Comparison of ENCODE assay signal across 14 cellular contexts in genomic region chr7:94088560-94088959, GRCh38.
DNase-seq lines count a peak whose midpoint lies in the region; ATAC-seq, FAIRE-seq and TF ChIP-seq lines count a peak whose summit lies in the region.
"Had no signal": no experiment of that assay in that cellular context is flagged by ENCODE, and none has a peak within 500 bp of the region (broad histone marks: within the 10 kb centered on the region; RNA-seq: fewer than 3 reads in every experiment).

No MANE protein-coding gene starts in this region.

- no peaks in the 10 kb centered on the region; a peak in 1 of 4 replicates for H3K27me3 ChIP-seq in GM12878 (replicated peaks in 1 of 2; ENCODE audit: control insufficient read depth in 2 of 2, insufficient read depth in 2 of 2, low read length in 1 of 2)
- no peaks in the 10 kb centered on the region for H3K27me3 ChIP-seq in testis
- H3K27me3 ChIP-seq in uterus: no peaks in the 10 kb centered on the region

- H3K27ac ChIP-seq in GM12878 (ENCODE audit: control insufficient read depth, insufficient read depth) (no peak overlapping the region), testis (no peak overlapping the region), uterus (no peak overlapping the region)
- H3K27ac ChIP-seq: esophagus muscularis mucosa had no signal

- no peak overlapping the region for H2AFZ ChIP-seq in GM12878 (ENCODE audit: control insufficient read depth, low read depth, low read length)

- RAD21 ChIA-PET in GM12878 (lab: Charles Lee; ENCODE audit: unreplicated experiment): interaction anchor here (0.8 to 5.6 kb wide), 8 partner anchors 10 to 187 kb away, joined by 3 to 65 read pairs (median 7); no protein-coding TSS in a partner anchor

- TF ChIP-seq RAD21 in GM12878 (IDR thresholded peaks at IDR 0.05; ENCODE audit: insufficient read depth, low read depth, low read length): no peak

- no peak for FAIRE-seq in GM12878 (lab: Jason Lieb, UNC)
- FAIRE-seq: small intestine had no signal

- no peak overlapping the region for H3K4me2 ChIP-seq in GM12878 (ENCODE audit: control insufficient read depth, insufficient read depth)

- peak; percentile 60 for ATAC-seq in GM12878

- TF ChIP-seq CTCF in AG10803 (conservative IDR thresholded peaks at IDR 0.05; ENCODE audit: low read length) (no peak), GM12878 (IDR thresholded peaks at IDR 0.05 in 2 of 3, conservative IDR thresholded peaks at IDR 0.05 in 1 of 3; ENCODE audit: control insufficient read depth in 2 of 3, extremely low read depth in 1 of 3, insufficient read depth in 1 of 3, low read depth in 3 of 3, low read length in 3 of 3) (no peak), testis (IDR thresholded peaks at IDR 0.05) (no peak), uterus (IDR thresholded peaks at IDR 0.05) (no peak)

- no peaks in the 10 kb centered on the region for H4K20me1 ChIP-seq in GM12878 (ENCODE audit: control insufficient read depth, insufficient read depth)

- H3K9me3 ChIP-seq in GM12878 (replicated peaks; ENCODE audit: control insufficient read depth, insufficient read depth, low read length) (no peaks in the 10 kb centered on the region), testis (no peaks in the 10 kb centered on the region), uterus (no peaks in the 10 kb centered on the region)
- H3K9me3 ChIP-seq: esophagus muscularis mucosa had no signal

- intact Hi-C loops in GM12878 (cut with micrococcal nuclease; ENCODE audit: unreplicated experiment) (loop anchor here (2.0 to 5.0 kb wide), 3 partner anchors 134 to 306 kb away; partner anchors contain the start of gene COL1A2), testis (cut with DNase I; ENCODE audit: low total_unique reads) (no loop called here), uterus (cut with DNase I; ENCODE audit: low total_unique reads) (loop anchor here (5.0 kb wide), 1 partner anchor 191 kb away; no protein-coding TSS in a partner anchor)

- TF ChIP-seq POLR2A in GM12878 (IDR thresholded peaks at IDR 0.05; ENCODE audit: low read depth, low read length) (no peak), testis (IDR thresholded peaks at IDR 0.05) (no peak), uterus (IDR thresholded peaks at IDR 0.05) (no peak)

- in situ Hi-C loops in GM12878 (cut with MboI): loop anchor here (5.0 to 10.0 kb wide), 2 partner anchors 186 to 284 kb away; no protein-coding TSS in a partner anchor

- POLR2A ChIA-PET in GM12878 (lab: Charles Lee): no interaction called here

- peak; percentile 24 for DNase-seq in AG10803 (ENCODE audit: low read depth)
- DNase-seq in MV-4-11 (lab: John Stamatoyannopoulos, UW): peak; percentile 57
- no peak for DNase-seq in GM12878 (ENCODE audit: low read depth, low spot score)
- DNase-seq in myocyte (ENCODE audit: low read depth): peak; percentile 29
- DNase-seq in testis: no peak
- no peak for DNase-seq in H4 (ENCODE audit: low spot score)
- DNase-seq in uterus: no peak
- DNase-seq in HUDEP-2 (lab: John Stamatoyannopoulos, UW; ENCODE audit: unreplicated experiment in 76 of 76): no peak
- DNase-seq: DMS53, mammary epithelial cell, NCI-H345, occipital lobe, small intestine had no signal

- CTCF ChIA-PET in GM12878 (lab: Yijun Ruan, JAX): interaction anchor here (0.7 to 10.4 kb wide), 20 partner anchors 8 to 278 kb away, joined by 3 to 172 read pairs (median 6); partner anchors contain the start of genes GNG11 and GNGT1

- no TSS peak for BruUV-seq in GM12878 (replicated peaks; lab: Mats Ljungman, UMichigan)

- SMC1A ChIA-PET in GM12878 (lab: Charles Lee; ENCODE audit: uncharacterized antibody, unreplicated experiment): interaction anchor here (0.6 to 8.7 kb wide), 20 partner anchors 8 to 291 kb away, joined by 3 to 113 read pairs (median 7); partner anchors contain the start of genes GNG11 and GNGT1

- no peaks in the 10 kb centered on the region for H3K79me2 ChIP-seq in GM12878 (ENCODE audit: control insufficient read depth, insufficient read depth, low read length)

- H3K4me1 ChIP-seq in GM12878 (ENCODE audit: control insufficient read depth, insufficient read depth, low read length) (no peaks in the 10 kb centered on the region), testis (no peaks in the 10 kb centered on the region), uterus (no peaks in the 10 kb centered on the region)

- TF ChIP-seq EP300 in GM12878 (IDR thresholded peaks at IDR 0.05; ENCODE audit: borderline replicate concordance in 1 of 2, control insufficient read depth in 1 of 2, low read depth in 2 of 2, low read length in 2 of 2): no peak

- H3K4me3 ChIP-seq in AG10803 (ENCODE audit: low read length): no peak overlapping the region
- H3K4me3 ChIP-seq in GM12878: no peak overlapping the region
- no peak overlapping the region for H3K4me3 ChIP-seq in testis
- no peak overlapping the region for H3K4me3 ChIP-seq in uterus
- H3K4me3 ChIP-seq: esophagus muscularis mucosa had no signal

- no peak overlapping the region for H3K9ac ChIP-seq in GM12878 (ENCODE audit: control insufficient read depth, insufficient read depth, low read length)

- H3K36me3 ChIP-seq in GM12878 (ENCODE audit: control insufficient read depth in 2 of 2, insufficient read depth in 2 of 2, low read length in 1 of 2) (no peaks in the 10 kb centered on the region), testis (ENCODE audit: low read depth, missing control alignments) (no peaks in the 10 kb centered on the region), uterus (no peaks in the 10 kb centered on the region)
- H3K36me3 ChIP-seq: esophagus muscularis mucosa had no signal

TF ChIP-seq in GM12878, 131 proteins besides CTCF, POLR2A, EP300 and RAD21:
- TF ChIP-seq JUND (IDR thresholded peaks at IDR 0.05; ENCODE audit: low read depth, low read length) (no peak), YBX1 (IDR thresholded peaks at IDR 0.05) (no peak), STAT1 (conservative IDR thresholded peaks at IDR 0.05) (no peak), FOXM1 (IDR thresholded peaks at IDR 0.05; ENCODE audit: low read depth, low read length) (no peak)
- TF ChIP-seq, protein P1, sequence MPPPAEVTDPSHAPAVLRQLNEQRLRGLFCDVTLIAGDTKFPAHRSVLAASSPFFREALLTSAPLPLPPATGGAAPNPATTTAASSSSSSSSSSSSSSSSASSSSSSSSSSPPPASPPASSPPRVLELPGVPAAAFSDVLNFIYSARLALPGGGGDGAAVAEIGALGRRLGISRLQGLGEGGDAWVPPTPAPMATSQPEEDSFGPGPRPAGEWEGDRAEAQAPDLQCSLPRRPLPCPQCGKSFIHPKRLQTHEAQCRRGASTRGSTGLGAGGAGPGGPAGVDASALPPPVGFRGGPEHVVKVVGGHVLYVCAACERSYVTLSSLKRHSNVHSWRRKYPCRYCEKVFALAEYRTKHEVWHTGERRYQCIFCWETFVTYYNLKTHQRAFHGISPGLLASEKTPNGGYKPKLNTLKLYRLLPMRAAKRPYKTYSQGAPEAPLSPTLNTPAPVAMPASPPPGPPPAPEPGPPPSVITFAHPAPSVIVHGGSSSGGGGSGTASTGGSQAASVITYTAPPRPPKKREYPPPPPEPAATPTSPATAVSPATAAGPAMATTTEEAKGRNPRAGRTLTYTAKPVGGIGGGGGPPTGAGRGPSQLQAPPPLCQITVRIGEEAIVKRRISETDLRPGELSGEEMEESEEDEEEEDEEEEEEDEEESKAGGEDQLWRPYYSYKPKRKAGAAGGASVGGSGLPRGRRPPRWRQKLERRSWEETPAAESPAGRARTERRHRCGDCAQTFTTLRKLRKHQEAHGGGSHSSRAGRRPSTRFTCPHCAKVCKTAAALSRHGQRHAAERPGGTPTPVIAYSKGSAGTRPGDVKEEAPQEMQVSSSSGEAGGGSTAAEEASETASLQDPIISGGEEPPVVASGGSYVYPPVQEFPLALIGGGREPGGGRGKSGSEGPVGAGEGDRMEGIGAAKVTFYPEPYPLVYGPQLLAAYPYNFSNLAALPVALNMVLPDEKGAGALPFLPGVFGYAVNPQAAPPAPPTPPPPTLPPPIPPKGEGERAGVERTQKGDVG (CRISPR knock-in tag; IDR thresholded peaks at IDR 0.05): no peak
- TF ChIP-seq, protein P2, sequence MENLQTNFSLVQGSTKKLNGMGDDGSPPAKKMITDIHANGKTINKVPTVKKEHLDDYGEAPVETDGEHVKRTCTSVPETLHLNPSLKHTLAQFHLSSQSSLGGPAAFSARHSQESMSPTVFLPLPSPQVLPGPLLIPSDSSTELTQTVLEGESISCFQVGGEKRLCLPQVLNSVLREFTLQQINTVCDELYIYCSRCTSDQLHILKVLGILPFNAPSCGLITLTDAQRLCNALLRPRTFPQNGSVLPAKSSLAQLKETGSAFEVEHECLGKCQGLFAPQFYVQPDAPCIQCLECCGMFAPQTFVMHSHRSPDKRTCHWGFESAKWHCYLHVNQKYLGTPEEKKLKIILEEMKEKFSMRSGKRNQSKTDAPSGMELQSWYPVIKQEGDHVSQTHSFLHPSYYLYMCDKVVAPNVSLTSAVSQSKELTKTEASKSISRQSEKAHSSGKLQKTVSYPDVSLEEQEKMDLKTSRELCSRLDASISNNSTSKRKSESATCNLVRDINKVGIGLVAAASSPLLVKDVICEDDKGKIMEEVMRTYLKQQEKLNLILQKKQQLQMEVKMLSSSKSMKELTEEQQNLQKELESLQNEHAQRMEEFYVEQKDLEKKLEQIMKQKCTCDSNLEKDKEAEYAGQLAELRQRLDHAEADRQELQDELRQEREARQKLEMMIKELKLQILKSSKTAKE (IDR thresholded peaks at IDR 0.05; ENCODE audit: low read depth, poor library complexity, severe bottlenecking): no peak

Comparison
In these comparisons a context has a peak if more than half of its experiments do, and no peak if none do; other contexts are left out.
1. DNase-seq: peak in AG10803 (single experiment), MV-4-11 (single experiment) and myocyte (single experiment); none in GM12878 (single experiment), testis (single experiment), H4 (single experiment), uterus (0 of 2) and HUDEP-2 (0 of 76).